In genomic region chr3:69357196-69357595, GRCh38 we compare ENCODE assay signal across 15 cellular contexts. TPM values are rescaled to one million over a fixed set of nuclear protein-coding genes. Genes with fewer than 3 reads are reported as not detected.
DNase-seq lines count a peak whose midpoint lies in the region; ATAC-seq and TF ChIP-seq lines count a peak whose summit lies in the region.
"Had no signal": no experiment of that assay in that cellular context is flagged by ENCODE, and none has a peak within 500 bp of the region (broad histone marks: within the 10 kb centered on the region; RNA-seq: fewer than 3 reads in every experiment).

No MANE protein-coding gene starts in this region.

- H3K27me3 ChIP-seq in aorta (ENCODE audit: control insufficient read depth in 1 of 2, insufficient read depth in 2 of 2, low read length in 1 of 2): no peaks in the 10 kb centered on the region

- no peaks in the 10 kb centered on the region for H3K36me3 ChIP-seq in aorta (ENCODE audit: control insufficient read depth in 1 of 2, insufficient read depth in 2 of 2, low read length in 1 of 2)

- no peak for TF ChIP-seq EP300 in Ishikawa (IDR thresholded peaks at IDR 0.05; ENCODE audit: borderline replicate concordance)

- TF ChIP-seq CTCF in fibroblast of villous mesenchyme (IDR thresholded peaks at IDR 0.05; ENCODE audit: insufficient read depth, low read depth, low read length): no peak

- TF ChIP-seq RAD21 in Ishikawa (IDR thresholded peaks at IDR 0.05; ENCODE audit: low read depth): no peak

- intact Hi-C loops in aorta (cut with DNase I): no loop called here

- peak; percentile 19 for DNase-seq in fibroblast of villous mesenchyme (ENCODE audit: low read depth)
- no peak for DNase-seq in aorta
- DNase-seq in stimulated activated CD4-positive, alpha-beta T cell treated with anti-CD3 and anti-CD28 coated beads, Interleukin-15, amount 100 ng/mL, for 24 hours: no peak
- DNase-seq: C1 segment of cervical spinal cord, GM23248, NCI-H1048, NCI-H1694, NCI-H774, SHP77 had no signal

- ATAC-seq in SK-N-SH treated with all-trans-retinoic acid at 6 μM for 48 hours (peak; percentile 26; the same call in 2 of the 3 replicates), aorta (ENCODE audit: low FRiP score) (no peak), GM21390 (IDR thresholded peaks at IDR 0.05; ENCODE audit: unreplicated experiment) (no peak), HG02981 (IDR thresholded peaks at IDR 0.05; ENCODE audit: unreplicated experiment) (no peak)
- ATAC-seq: HCT116, Panc1 had no signal

- peak overlapping the region; percentile 3 to 67 for H3K27ac ChIP-seq in aorta (ENCODE audit: low read depth in 1 of 2, low read length in 2 of 2)
- H3K27ac ChIP-seq: GM23248 had no signal

- peaks cover 2 to 4% of the 10 kb centered on the region in 2 donors for H3K4me1 ChIP-seq in aorta (ENCODE audit: control insufficient read depth in 1 of 2, insufficient read depth in 2 of 2, low read length in 2 of 2)

- no peaks in the 10 kb centered on the region for H3K9me3 ChIP-seq in aorta (ENCODE audit: control insufficient read depth, low read length)

- H3K4me3 ChIP-seq in fibroblast of villous mesenchyme (ENCODE audit: low read depth, low read length) (no peak overlapping the region), aorta (ENCODE audit: low read length in 2 of 2) (no peak overlapping the region)
- H3K4me3 ChIP-seq: GM23248 had no signal

- 42 to 51% methylated on average over 2 of the region's 2 CpGs for WGBS in aorta, 2 donors

TF ChIP-seq in Ishikawa, 13 proteins besides CTCF, POLR2A, EP300 and RAD21:
- TF ChIP-seq NFIC (IDR thresholded peaks at IDR 0.05) (peak; percentile 33; the same call in 1 of the 2 replicates), FOXM1 (IDR thresholded peaks at IDR 0.05; ENCODE audit: borderline replicate concordance, low read depth) (no peak)

TF ChIP-seq in SK-N-SH treated with all-trans-retinoic acid at 6 μM for 48 hours, 23 proteins besides CTCF, POLR2A, EP300 and RAD21:
- TF ChIP-seq RARB (CRISPR knock-in tag; IDR thresholded peaks at IDR 0.05) (no peak), CREB5 (CRISPR knock-in tag; IDR thresholded peaks at IDR 0.05; ENCODE audit: low read depth) (no peak), TSHZ2 (CRISPR knock-in tag; IDR thresholded peaks at IDR 0.05) (no peak), ZNF8 (CRISPR knock-in tag; IDR thresholded peaks at IDR 0.05) (no peak), ZFP30 (CRISPR knock-in tag; IDR thresholded peaks at IDR 0.05) (no peak), BACH2 (CRISPR knock-in tag; IDR thresholded peaks at IDR 0.05; ENCODE audit: borderline replicate concordance) (no peak), ARNTL (CRISPR knock-in tag; IDR thresholded peaks at IDR 0.05; ENCODE audit: borderline replicate concordance, low read depth) (no peak), TCF4 (CRISPR knock-in tag; IDR thresholded peaks at IDR 0.05; ENCODE audit: borderline replicate concordance) (no peak), ZC3H10 (CRISPR knock-in tag; IDR thresholded peaks at IDR 0.05) (no peak), ZNF70 (CRISPR knock-in tag; IDR thresholded peaks at IDR 0.05) (no peak), ESRRG (CRISPR knock-in tag; IDR thresholded peaks at IDR 0.05) (no peak), CSRNP3 (CRISPR knock-in tag; IDR thresholded peaks at IDR 0.05) (no peak), CSDC2 (CRISPR knock-in tag; IDR thresholded peaks at IDR 0.05) (no peak), GLIS3 (CRISPR knock-in tag; IDR thresholded peaks at IDR 0.05) (no peak), ISL1 (CRISPR knock-in tag; IDR thresholded peaks at IDR 0.05) (no peak), PATZ1 (CRISPR knock-in tag; IDR thresholded peaks at IDR 0.05; ENCODE audit: borderline replicate concordance) (no peak)

RNA-seq across cellular contexts. Expression of gene FRMD4B, which starts 28.7 kb away (rescaled TPM):
- under 0.01 TPM in 2 replicates for total RNA-seq in fibroblast of villous mesenchyme
- 10 to 100 TPM; 23.5 to 73.6 TPM for total RNA-seq in aorta
- 10 to 100 TPM in 1 of 2 donors, 1 to 10 TPM in 1; 5.6 to 24.4 TPM for polyA plus RNA-seq in aorta
- total RNA-seq: GM23248 had no signal
- polyA plus RNA-seq: GM23248 had no signal

Comparison
In these comparisons a context has a peak if more than half of its experiments do, and no peak if none do; other contexts are left out.
1. RNA of gene FRMD4B, which starts 28.7 kb away (total RNA-seq): 23.5 to 73.6 TPM in aorta; under 0.01 TPM in fibroblast of villous mesenchyme; every median in the first group is over 10 times any median in the second.